ENCODE assay signal across 9 cellular contexts in genomic region chr1:70504821-70505193, GRCh38.
DNase-seq lines count a peak whose midpoint lies in the region; ATAC-seq, FAIRE-seq and TF ChIP-seq lines count a peak whose summit lies in the region.
"Had no signal": no experiment of that assay in that cellular context is flagged by ENCODE, and none has a peak within 500 bp of the region (broad histone marks: within the 10 kb centered on the region; RNA-seq: fewer than 3 reads in every experiment).

No MANE protein-coding gene starts in this region.

- in situ Hi-C loops in mammary epithelial cell (cut with MboI; ENCODE audit: low sequenced_read_pairs in 2 of 2), result loop anchor here in 1 of 2 donors (10.0 kb wide), 1 partner anchor 370 kb away; no protein-coding TSS in a partner anchor

- dilution Hi-C loops in mammary epithelial cell (cut with HindIII; ENCODE audit: low sequenced_read_pairs), result no loop called here

- FAIRE-seq in GM12892 (lab: Jason Lieb, UNC), result no peak

- no peaks in the 10 kb centered on the region for H4K20me1 ChIP-seq in mammary epithelial cell (ENCODE audit: insufficient read depth, low read length)

- ATAC-seq in GM19328 (IDR thresholded peaks at IDR 0.05; ENCODE audit: unreplicated experiment) (peak; percentile 3), HG03045 (IDR thresholded peaks at IDR 0.05; ENCODE audit: unreplicated experiment) (peak; percentile 34)

- no peak overlapping the region for H3K4me3 Mint-ChIP-seq in chondrocyte (ENCODE audit: unreplicated experiment)

- no peaks in the 10 kb centered on the region for H3K36me3 ChIP-seq in mammary epithelial cell (ENCODE audit: insufficient read depth, low read length)

- H3K36me3 Mint-ChIP-seq in chondrocyte (ENCODE audit: low read depth), result no peaks in the 10 kb centered on the region

- no peak for TF ChIP-seq POLR2A in GM12892 (IDR thresholded peaks at IDR 0.05; ENCODE audit: low read depth, low read length)

- 3% methylated on average over 2 of the region's 2 CpGs for WGBS in mammary epithelial cell (ENCODE audit: low coverage, missing lambda C conversion rate)

- BruUV-seq in mammary epithelial cell (replicated peaks; lab: Mats Ljungman, UMichigan), result no TSS peak

- H3K27me3 ChIP-seq in mammary epithelial cell (ENCODE audit: insufficient read depth, low read length), result no peaks in the 10 kb centered on the region

- H3K9me3 Mint-ChIP-seq in chondrocyte (ENCODE audit: low read depth), result no peaks in the 10 kb centered on the region

- H3K27ac Mint-ChIP-seq in chondrocyte (ENCODE audit: unreplicated experiment), result peak overlapping the region; percentile 61

- DNase-seq in AG04449 (ENCODE audit: low read depth, low spot score) (peak; percentile 40), chondrocyte (ENCODE audit: low spot score) (no peak), mammary epithelial cell (no peak), GM12892 (ENCODE audit: insufficient read length) (no peak)
- DNase-seq in stimulated activated CD4-positive, alpha-beta T cell treated with anti-CD3 and anti-CD28 coated beads, Interleukin-1b, Interleukin-23, amount 100 ng/mL, for 48 hours, result no peak
- no peak for DNase-seq in activated CD8-positive, alpha-beta memory T cell treated with anti-CD3 and anti-CD28 coated beads, Interleukin-2, amount 50 U/mL, for 48 hours
- DNase-seq: Caco-2 had no signal

- peaks cover 11% of the 10 kb centered on the region for H3K4me1 Mint-ChIP-seq in chondrocyte (ENCODE audit: low read depth)

- no peaks in the 10 kb centered on the region for H3K9me3 ChIP-seq in mammary epithelial cell (replicated peaks; ENCODE audit: insufficient read depth, low read length)
- H3K9me3 ChIP-seq: Caco-2 had no signal

- H3K27me3 Mint-ChIP-seq in chondrocyte (ENCODE audit: low read depth), result peaks cover 6% of the 10 kb centered on the region

- H3K9ac ChIP-seq in mammary epithelial cell (ENCODE audit: insufficient read depth, low read length), result no peak overlapping the region

- H2AFZ ChIP-seq in mammary epithelial cell (ENCODE audit: low read depth, low read length), result no peak overlapping the region

- TF ChIP-seq CTCF in AG04449 (IDR thresholded peaks at IDR 0.05; ENCODE audit: insufficient read depth, low read length, missing control alignments) (no peak), chondrocyte (IDR thresholded peaks at IDR 0.05) (no peak), mammary epithelial cell (conservative IDR thresholded peaks at IDR 0.05 in 1 of 2, IDR thresholded peaks at IDR 0.05 in 1 of 2; ENCODE audit: extremely low read depth in 1 of 2, insufficient read depth in 1 of 2, low read depth in 1 of 2, low read length in 2 of 2) (no peak)

- peaks cover 22% of the 10 kb centered on the region for H3K4me1 ChIP-seq in mammary epithelial cell (ENCODE audit: insufficient read depth, low read length)

- CTCF ChIA-PET in AG04449 (lab: Yijun Ruan, JAX) (interaction anchor here (1.2 to 4.5 kb wide), 3 partner anchors 363 to 371 kb away, joined by 3 to 25 read pairs (median 9); no protein-coding TSS in a partner anchor), mammary epithelial cell (lab: Charles Lee; ENCODE audit: low non-redundant PET) (no interaction called here)

- POLR2A ChIA-PET in AG04449 (lab: Yijun Ruan, JAX), result no interaction called here

- no peak overlapping the region for H3K4me3 ChIP-seq in AG04449 (ENCODE audit: low read depth, low read length)
- H3K4me3 ChIP-seq in mammary epithelial cell (replicated peaks in 1 of 3; ENCODE audit: insufficient read depth in 1 of 3, low read depth in 2 of 3, low read length in 3 of 3), result no peak overlapping the region

- no peak overlapping the region for H3K27ac ChIP-seq in mammary epithelial cell (ENCODE audit: insufficient read depth, low read depth, low read length)

- no peak overlapping the region for H3K4me2 ChIP-seq in mammary epithelial cell (ENCODE audit: insufficient read depth, low read depth, low read length)

- intact Hi-C loops in mammary epithelial cell (cut with micrococcal nuclease), result loop anchor here (5.0 kb wide), 1 partner anchor 153 kb away; the partner anchor contains the start of gene ANKRD13C

- no peaks in the 10 kb centered on the region for H3K79me2 ChIP-seq in mammary epithelial cell (ENCODE audit: insufficient read depth, low read length)
